9 cellular contexts compared by ENCODE assay signal in genomic region chr7:130996205-130996840, GRCh38.
A peak's percentile ranks its signal among the peaks of the same experiment; 100 is the strongest.
DNase-seq lines count a peak whose midpoint lies in the region; ATAC-seq, FAIRE-seq and TF ChIP-seq lines count a peak whose summit lies in the region.
"Had no signal": no experiment of that assay in that cellular context is flagged by ENCODE, and none has a peak within 500 bp of the region (broad histone marks: within the 10 kb centered on the region; RNA-seq: fewer than 3 reads in every experiment).

No MANE protein-coding gene starts in this region.

- no peak for ATAC-seq in stimulated activated naive CD8-positive, alpha-beta T cell treated with anti-CD3 and anti-CD28 coated beads, Interleukin-15, amount 100 ng/mL, for 72 hours
- no peak for ATAC-seq in activated CD4-positive, CD25-positive, alpha-beta regulatory T cell treated with anti-CD3 and anti-CD28 coated beads, Interleukin-2, amount 50 U/mL, for 24 hours

- no peaks in the 10 kb centered on the region for H3K36me3 ChIP-seq in kidney (ENCODE audit: control insufficient read depth in 1 of 2, insufficient read depth in 2 of 2, low read length in 2 of 2)

- H3K4me1 ChIP-seq in kidney (ENCODE audit: control insufficient read depth in 1 of 2, insufficient read depth in 1 of 2, low read depth in 1 of 2, low read length in 2 of 2), result peaks cover 49 to 57% of the 10 kb centered on the region in 2 donors

- no peaks in the 10 kb centered on the region for H3K9me3 ChIP-seq in kidney (ENCODE audit: control insufficient read depth in 1 of 2, low read length in 2 of 2)

- intact Hi-C loops in kidney (cut with DNase I), result no loop called here

- H3K9me3 Mint-ChIP-seq in IgD-negative memory B cell, result no peaks in the 10 kb centered on the region
- peaks cover 1% of the 10 kb centered on the region for H3K9me3 Mint-ChIP-seq in activated naive CD8-positive, alpha-beta T cell treated with anti-CD3 and anti-CD28 coated beads for 36 hours
- no peaks in the 10 kb centered on the region for H3K9me3 Mint-ChIP-seq in stimulated activated naive CD8-positive, alpha-beta T cell treated with anti-CD3 and anti-CD28 coated beads, Interleukin-15, amount 100 ng/mL, for 72 hours

- TF ChIP-seq CTCF in kidney (IDR thresholded peaks at IDR 0.05; ENCODE audit: borderline replicate concordance, extremely low read depth, insufficient read depth), result no peak

- peaks cover 4% of the 10 kb centered on the region for H3K36me3 Mint-ChIP-seq in IgD-negative memory B cell
- peaks cover 31% of the 10 kb centered on the region for H3K36me3 Mint-ChIP-seq in activated naive CD8-positive, alpha-beta T cell treated with anti-CD3 and anti-CD28 coated beads for 36 hours

- H3K4me1 Mint-ChIP-seq in IgD-negative memory B cell, result peaks cover 49 to 61% (median 60%) of the 10 kb centered on the region in 3 donors
- peaks cover 74% of the 10 kb centered on the region for H3K4me1 Mint-ChIP-seq in activated naive CD8-positive, alpha-beta T cell treated with anti-CD3 and anti-CD28 coated beads for 36 hours
- peaks cover 79% of the 10 kb centered on the region for H3K4me1 Mint-ChIP-seq in stimulated activated naive CD8-positive, alpha-beta T cell treated with anti-CD3 and anti-CD28 coated beads, Interleukin-15, amount 100 ng/mL, for 72 hours

- no peaks in the 10 kb centered on the region for H3K27me3 Mint-ChIP-seq in IgD-negative memory B cell
- H3K27me3 Mint-ChIP-seq in activated naive CD8-positive, alpha-beta T cell treated with anti-CD3 and anti-CD28 coated beads for 36 hours, result no peaks in the 10 kb centered on the region
- no peaks in the 10 kb centered on the region for H3K27me3 Mint-ChIP-seq in stimulated activated naive CD8-positive, alpha-beta T cell treated with anti-CD3 and anti-CD28 coated beads, Interleukin-15, amount 100 ng/mL, for 72 hours

- no peak overlapping the region for H3K4me3 ChIP-seq in kidney (ENCODE audit: low read length in 2 of 2)

- H3K4me3 Mint-ChIP-seq in IgD-negative memory B cell, result peak overlapping the region in 2 of 4 donors; percentile 81
- peak overlapping the region; percentile 19 for H3K4me3 Mint-ChIP-seq in activated naive CD8-positive, alpha-beta T cell treated with anti-CD3 and anti-CD28 coated beads for 36 hours
- peak overlapping the region; percentile 65 to 73 for H3K4me3 Mint-ChIP-seq in stimulated activated naive CD8-positive, alpha-beta T cell treated with anti-CD3 and anti-CD28 coated beads, Interleukin-15, amount 100 ng/mL, for 72 hours

- no peak for FAIRE-seq in kidney (lab: Jason Lieb, UNC)
- FAIRE-seq: TTC549 had no signal

- peak overlapping the region in 1 of 2 donors; percentile 51 for H3K9ac ChIP-seq in kidney (ENCODE audit: low read length in 2 of 2)

- peak overlapping the region; percentile 67 to 86 (median 70) for H3K27ac Mint-ChIP-seq in IgD-negative memory B cell
- H3K27ac Mint-ChIP-seq in activated naive CD8-positive, alpha-beta T cell treated with anti-CD3 and anti-CD28 coated beads for 36 hours, result peak overlapping the region; percentile 82
- peak overlapping the region in 1 of 2 donors; percentile 92 for H3K27ac Mint-ChIP-seq in stimulated activated naive CD8-positive, alpha-beta T cell treated with anti-CD3 and anti-CD28 coated beads, Interleukin-15, amount 100 ng/mL, for 72 hours

- H3K27ac ChIP-seq in kidney (ENCODE audit: low read depth in 2 of 2, low read length in 2 of 2), result peak overlapping the region; percentile 81 to 96

- DNase-seq in activated naive CD8-positive, alpha-beta T cell treated with anti-CD3 and anti-CD28 coated beads for 36 hours, result no peak
- DNase-seq in kidney (no peak), NCI-H1930 (lab: John Stamatoyannopoulos, UW) (no peak)
- no peak for DNase-seq in stimulated activated naive CD8-positive, alpha-beta T cell treated with anti-CD3 and anti-CD28 coated beads, Interleukin-15, amount 100 ng/mL, for 72 hours
- no peak for DNase-seq in activated effector memory CD4-positive, alpha-beta T cell treated with anti-CD3 and anti-CD28 coated beads, Interleukin-2, amount 50 U/mL, for 16 hours
- DNase-seq: NCI-H187 had no signal
